1 cellular context compared by ENCODE assay signal in the genomic region with DNA sequence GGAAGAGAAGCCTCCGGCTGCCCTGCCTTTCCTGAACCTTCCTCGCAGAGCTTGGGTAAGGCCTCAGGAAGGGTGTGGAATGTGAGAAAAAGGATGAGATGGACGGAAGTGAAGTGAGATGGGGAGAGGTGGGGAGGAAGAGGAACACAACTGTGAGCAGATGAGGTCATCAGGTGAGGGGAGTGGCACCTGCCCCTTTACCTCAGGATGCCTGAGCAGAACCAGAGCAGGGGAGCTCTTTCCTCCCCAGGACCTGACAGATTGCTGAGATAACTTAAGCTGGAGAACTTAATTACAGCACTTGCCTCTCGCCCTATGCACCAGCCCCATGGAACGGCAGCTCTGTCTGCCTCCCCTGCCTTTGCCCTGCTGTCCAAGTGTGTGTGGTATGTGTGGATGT.
TF ChIP-seq lines count a peak whose summit lies in the region.

No MANE protein-coding gene starts in this region.

TF ChIP-seq in GM23338, 12 proteins besides CTCF, POLR2A, EP300 and RAD21 (continued from another document):
- no peak for TF ChIP-seq JUNB (IDR thresholded peaks at IDR 0.05; ENCODE audit: unreplicated experiment)
- no peak for TF ChIP-seq ZNF114 (CRISPR knock-in tag; IDR thresholded peaks at IDR 0.05)
- TF ChIP-seq EZH2 (IDR thresholded peaks at IDR 0.05; ENCODE audit: low read depth, unreplicated experiment) = no peak
